8 cellular contexts compared by ENCODE assay signal in genomic region chr11:73393479-73394415, GRCh38. TPM values are rescaled to one million over a fixed set of nuclear protein-coding genes. Genes with fewer than 3 reads are reported as not detected.
DNase-seq lines count a peak whose midpoint lies in the region; ATAC-seq and TF ChIP-seq lines count a peak whose summit lies in the region.

No MANE protein-coding gene starts in this region.

- H3K27me3 ChIP-seq in left lung, result no peaks in the 10 kb centered on the region

- peaks cover 11% of the 10 kb centered on the region for H3K4me1 Mint-ChIP-seq in chondrocyte (ENCODE audit: low read depth)

- H3K27ac Mint-ChIP-seq in chondrocyte (ENCODE audit: unreplicated experiment), result no peak overlapping the region

- peak; percentile 49 for ATAC-seq in GM19043 (IDR thresholded peaks at IDR 0.05; ENCODE audit: low read depth, unreplicated experiment)
- ATAC-seq in left lung, result peak; percentile 73
- no peak for ATAC-seq in HG03135 (IDR thresholded peaks at IDR 0.05; ENCODE audit: unreplicated experiment)

- TF ChIP-seq CTCF in AG09309 (IDR thresholded peaks at IDR 0.05; ENCODE audit: control insufficient read depth, insufficient read depth, low read depth, low read length, missing control alignments) (peak; percentile 85), chondrocyte (IDR thresholded peaks at IDR 0.05) (peak; percentile 89), left lung (IDR thresholded peaks at IDR 0.05) (peak; percentile 46 to 79)

- no peaks in the 10 kb centered on the region for H3K9me3 Mint-ChIP-seq in chondrocyte (ENCODE audit: low read depth)

- H3K4me3 Mint-ChIP-seq in chondrocyte (ENCODE audit: unreplicated experiment), result no peak overlapping the region

- H3K27ac ChIP-seq in left lung, result no peak overlapping the region

- DNase-seq in AG09309 (ENCODE audit: low read depth) (no peak), NCI-H2227 treated with DMSO at 0.1 percent for 48 hours (lab: John Stamatoyannopoulos, UW) (peak; percentile 35), chondrocyte (ENCODE audit: low spot score) (peak; percentile 83), left lung (peak in 1 of 2 donors; percentile 80)
- peak; percentile 47 for DNase-seq in activated CD4-positive, alpha-beta T cell treated with anti-CD3 and anti-CD28 coated beads for 1 hour
- peak; percentile 50 to 52 for DNase-seq in stimulated activated CD4-positive, alpha-beta T cell treated with anti-CD3 and anti-CD28 coated beads, Interleukin-4, amount 100 ng/mL, for 48 hours (ENCODE audit: low read depth in 2 of 2)

- no peaks in the 10 kb centered on the region for H3K36me3 Mint-ChIP-seq in chondrocyte (ENCODE audit: low read depth)

- peaks cover 0 to 34% of the 10 kb centered on the region in 2 donors for H3K4me1 ChIP-seq in left lung

- H3K4me3 ChIP-seq in AG09309 (ENCODE audit: control insufficient read depth, low read depth, low read length) (no peak overlapping the region), left lung (no peak overlapping the region)

- H3K9me3 ChIP-seq in left lung, result no peaks in the 10 kb centered on the region

- peaks cover 0 to 92% of the 10 kb centered on the region in 2 donors for H3K36me3 ChIP-seq in left lung

- no peaks in the 10 kb centered on the region for H3K27me3 Mint-ChIP-seq in chondrocyte (ENCODE audit: low read depth)

- intact Hi-C loops in left lung (cut with DNase I), result loop anchor here in 1 of 2 donors (5.0 to 10.0 kb wide), 2 partner anchors 41 to 261 kb away; no protein-coding TSS in a partner anchor

RNA-seq across cellular contexts. Expression of gene RELT, which starts 17.5 kb away (rescaled TPM):
- total RNA-seq in chondrocyte (3.5 to 4.5 TPM (median 3.5 TPM) in 3 replicates), left lung (10 to 100 TPM; 11.7 to 30.7 TPM)
